In genomic region chr5:157607371-157608161, GRCh38 we compare ENCODE assay signal across 8 cellular contexts. TPM values are rescaled to one million over a fixed set of nuclear protein-coding genes. Genes with fewer than 3 reads are reported as not detected.
A peak's percentile ranks its signal among the peaks of the same experiment; 100 is the strongest.
DNase-seq lines count a peak whose midpoint lies in the region; ATAC-seq, FAIRE-seq and TF ChIP-seq lines count a peak whose summit lies in the region.

No MANE protein-coding gene starts in this region.

- peak overlapping the region; percentile 94 for H3K27ac ChIP-seq in keratinocyte (ENCODE audit: control insufficient read depth, insufficient read depth, low read length)

- peaks cover 5% of the 10 kb centered on the region for H3K36me3 Mint-ChIP-seq in glutamatergic neuron (ENCODE audit: unreplicated experiment)

- peak overlapping the region; percentile 54 for H3K4me2 ChIP-seq in keratinocyte (ENCODE audit: control insufficient read depth, extremely low read depth, insufficient read depth, low read depth, low read length)

- H3K4me3 ChIP-seq in Jurkat, Clone E6-1 (ENCODE audit: low read length): no peak overlapping the region
- no peak overlapping the region for H3K4me3 ChIP-seq in keratinocyte (ENCODE audit: control insufficient read depth in 2 of 3, extremely low read depth in 1 of 3, insufficient read depth in 2 of 3, low read depth in 1 of 3, low read length in 3 of 3)

- dilution Hi-C loops in keratinocyte (cut with MboI; ENCODE audit: extremely low pct_ligation_motif_present, low sequenced_read_pairs): no loop called here

- peak; percentile 88 for DNase-seq in Jurkat, Clone E6-1 (ENCODE audit: low read depth, low spot score)
- DNase-seq in activated T-cell treated with anti-CD3 and anti-CD28 coated beads for 1 hour (ENCODE audit: low read depth) (peak; percentile 51), keratinocyte (ENCODE audit: low read depth, low spot score) (peak; percentile 75), NCI-H2196 (lab: John Stamatoyannopoulos, UW; ENCODE audit: unreplicated experiment) (no peak), NCI-H82 treated with DMSO at 0.1 percent for 48 hours (lab: John Stamatoyannopoulos, UW; ENCODE audit: unreplicated experiment) (no peak), glutamatergic neuron (no peak)

- H4K20me1 ChIP-seq in keratinocyte (ENCODE audit: control insufficient read depth, extremely low read depth, insufficient read depth, low read length): no peaks in the 10 kb centered on the region

- H2AFZ ChIP-seq in keratinocyte (ENCODE audit: control insufficient read depth, low read length): no peak overlapping the region

- H3K27me3 ChIP-seq in keratinocyte (ENCODE audit: control insufficient read depth, extremely low read depth, insufficient read depth, low read length): no peaks in the 10 kb centered on the region

- ATAC-seq in GM18907 (IDR thresholded peaks at IDR 0.05; ENCODE audit: unreplicated experiment) (peak; percentile 38), HG02623 (IDR thresholded peaks at IDR 0.05; ENCODE audit: unreplicated experiment) (no peak)

- TF ChIP-seq CTCF in keratinocyte (optimal IDR thresholded peaks at IDR 0.05 in 1 of 3, IDR thresholded peaks at IDR 0.05 in 1 of 3, conservative IDR thresholded peaks at IDR 0.05 in 1 of 3; ENCODE audit: extremely low read depth in 1 of 3, insufficient read depth in 2 of 3, low read length in 3 of 3) (no peak), glutamatergic neuron (IDR thresholded peaks at IDR 0.05; ENCODE audit: partially characterized antibody, unreplicated experiment) (no peak)

- no peaks in the 10 kb centered on the region for H3K79me2 ChIP-seq in keratinocyte (ENCODE audit: control insufficient read depth, insufficient read depth, low read length)

- H3K9ac ChIP-seq in keratinocyte (ENCODE audit: control insufficient read depth, extremely low read depth, insufficient read depth, low read length): peak overlapping the region; percentile 62

- H3K36me3 ChIP-seq in keratinocyte (ENCODE audit: control insufficient read depth in 2 of 2, extremely low read depth in 1 of 2, insufficient read depth in 2 of 2, low read length in 2 of 2): no peaks in the 10 kb centered on the region

- FAIRE-seq in keratinocyte (lab: Jason Lieb, UNC): peak; percentile 67

- peaks cover 3% of the 10 kb centered on the region for H3K9me3 Mint-ChIP-seq in glutamatergic neuron (ENCODE audit: unreplicated experiment)

- H3K4me3 Mint-ChIP-seq in glutamatergic neuron (ENCODE audit: unreplicated experiment): no peak overlapping the region

- peaks cover 14% of the 10 kb centered on the region for H3K4me1 Mint-ChIP-seq in glutamatergic neuron (ENCODE audit: low read depth, unreplicated experiment)

- no peaks in the 10 kb centered on the region for H3K9me1 ChIP-seq in keratinocyte (ENCODE audit: control insufficient read depth, extremely low read depth, insufficient read depth, low read length)

- peaks cover 65% of the 10 kb centered on the region for H3K4me1 ChIP-seq in keratinocyte (ENCODE audit: control insufficient read depth, extremely low read depth, insufficient read depth, low read length)

- H3K9me3 ChIP-seq in keratinocyte (ENCODE audit: control insufficient read depth, low read depth, low read length): no peaks in the 10 kb centered on the region

- H3K27ac Mint-ChIP-seq in glutamatergic neuron (ENCODE audit: unreplicated experiment): no peak overlapping the region

- H3K27me3 Mint-ChIP-seq in glutamatergic neuron (ENCODE audit: unreplicated experiment): peaks cover 3% of the 10 kb centered on the region

RNA-seq across cellular contexts. Expression of gene ADAM19, which starts 32.0 kb away (rescaled TPM):
- polyA plus RNA-seq in Jurkat, Clone E6-1 (2012; ENCODE audit: insufficient read depth, insufficient read length): 0.82 TPM
- polyA plus RNA-seq in keratinocyte: 19.7 to 90.3 TPM (median 22.7 TPM) in 3 replicates
- 0.69 TPM for polyA plus RNA-seq in keratinocyte (2011; ENCODE audit: low read depth)
- polyA plus RNA-seq in keratinocyte (2011; cell fraction: cytosol; rRNA removed): 21.5 and 21.6 TPM in 2 replicates
- 75.2 and 76.0 TPM in 2 replicates for polyA plus RNA-seq in keratinocyte (2011; cell fraction: nucleus; rRNA removed)
- polyA plus RNA-seq in keratinocyte (2012; ENCODE audit: low replicate concordance): 1.6 and 86.3 TPM in 2 replicates
- 57.3 to 181 TPM (median 60.5 TPM) in 3 replicates for polyA minus RNA-seq in keratinocyte
- 75.0 TPM for polyA minus RNA-seq in keratinocyte (2011; cell fraction: cytosol; rRNA and poly(A)+ RNA removed)
- polyA minus RNA-seq in keratinocyte (2011; cell fraction: nucleus; rRNA and poly(A)+ RNA removed): 94.0 and 124 TPM in 2 replicates
- 41.2 TPM for total RNA-seq in glutamatergic neuron (ENCODE audit: unreplicated experiment)

RNA-seq across cellular contexts. Expression of gene SOX30, which starts 44.7 kb away (rescaled TPM):
- not detected for polyA plus RNA-seq in Jurkat, Clone E6-1 (2012; ENCODE audit: insufficient read depth, insufficient read length)
- polyA plus RNA-seq in keratinocyte: 0.03 to 0.06 TPM (median 0.05 TPM) in 3 replicates
- not detected for polyA plus RNA-seq in keratinocyte (2011; ENCODE audit: low read depth)
- 0.04 and 0.09 TPM in 2 replicates for polyA plus RNA-seq in keratinocyte (2011; cell fraction: cytosol; rRNA removed)
- polyA plus RNA-seq in keratinocyte (2011; cell fraction: nucleus; rRNA removed): 0.11 and 0.18 TPM in 2 replicates
- polyA plus RNA-seq in keratinocyte (2012; ENCODE audit: low replicate concordance): 0.08 and 0.37 TPM in 2 replicates
- 0.20 TPM in 1 of 3 replicates, not detected in the others for polyA minus RNA-seq in keratinocyte
- polyA minus RNA-seq in keratinocyte (2011; cell fraction: cytosol; rRNA and poly(A)+ RNA removed): not detected
- polyA minus RNA-seq in keratinocyte (2011; cell fraction: nucleus; rRNA and poly(A)+ RNA removed): not detected in 2 replicates
- total RNA-seq in glutamatergic neuron (ENCODE audit: unreplicated experiment): not detected

Comparison
In these comparisons a context has a peak if more than half of its experiments do, and no peak if none do; other contexts are left out.
1. DNase-seq: peak in Jurkat, Clone E6-1 (single experiment), activated T-cell treated with anti-CD3 and anti-CD28 coated beads for 1 hour (single experiment) and keratinocyte (single experiment); none in NCI-H2196 (single experiment), NCI-H82 treated with DMSO at 0.1 percent for 48 hours (single experiment) and glutamatergic neuron (single experiment).